Comparison of ENCODE assay signal across 20 cellular contexts in genomic region chr10:71060636-71061426, GRCh38.
"Had no signal": no experiment of that assay in that cellular context is flagged by ENCODE, and none has a peak within 500 bp of the region (broad histone marks: within the 10 kb centered on the region; RNA-seq: fewer than 3 reads in every experiment).

No MANE protein-coding gene starts in this region.

- H3K9me3 ChIP-seq: heart left ventricle, neutrophil, right atrium auricular region, sigmoid colon, testis, tibial nerve had no signal

- H3K36me3 ChIP-seq: heart left ventricle, neutrophil, right atrium auricular region, sigmoid colon, tibial nerve had no signal

- H3K27me3 ChIP-seq: heart left ventricle, neutrophil, right atrium auricular region, sigmoid colon, testis, tibial nerve had no signal

- ATAC-seq: foreskin keratinocyte; heart left ventricle; naive thymus-derived CD4-positive, alpha-beta T cell; stimulated activated naive B cell treated with anti-CD40 and anti-IgM and Interleukin-4, amounts not matched to agents 10 μg/mL and 1 μg/mL and 100 μg/mL, for 72 hours; stimulated activated naive CD8-positive, alpha-beta T cell treated with anti-CD3 and anti-CD28 coated beads, Interleukin-15, amount 100 ng/mL, for 72 hours had no signal

- FAIRE-seq: colon, endothelial cell of umbilical vein had no signal

- DNase-seq: erythroblast; foreskin keratinocyte; heart left ventricle; hippocampal formation; kidney glomerular epithelial cell; mesendoderm; naive thymus-derived CD4-positive, alpha-beta T cell; nephron progenitor cell; sigmoid colon; stimulated activated CD4-positive, alpha-beta T cell treated with anti-CD3 and anti-CD28 coated beads, Interleukin-2, amount 100 ng/mL, for 24 hours; stimulated activated CD4-positive, alpha-beta T cell treated with anti-CD3 and anti-CD28 coated beads, Interleukin-4, amount 100 ng/mL, for 4 hours; stimulated activated naive B cell treated with anti-CD40 and anti-IgM and Interleukin-4, amounts not matched to agents 10 μg/mL and 1 μg/mL and 100 μg/mL, for 72 hours; stimulated activated naive CD8-positive, alpha-beta T cell treated with anti-CD3 and anti-CD28 coated beads, Interleukin-15, amount 100 ng/mL, for 72 hours; testis had no signal

- H3K27ac ChIP-seq: foreskin keratinocyte, heart left ventricle, neutrophil, right atrium auricular region, sigmoid colon, skin epidermis, testis, tibial nerve had no signal

- H3K4me1 ChIP-seq: foreskin keratinocyte, sigmoid colon, tibial nerve had no signal

- H3K4me3 ChIP-seq: heart left ventricle, right atrium auricular region, sigmoid colon, skin epidermis, testis, tibial nerve had no signal
